Comparison of ENCODE assay signal across 17 cellular contexts in genomic region chr4:169384741-169385140, GRCh38.
A peak's percentile ranks its signal among the peaks of the same experiment; 100 is the strongest.
DNase-seq lines count a peak whose midpoint lies in the region; ATAC-seq and TF ChIP-seq lines count a peak whose summit lies in the region.
"Had no signal": no experiment of that assay in that cellular context is flagged by ENCODE, and none has a peak within 500 bp of the region (broad histone marks: within the 10 kb centered on the region; RNA-seq: fewer than 3 reads in every experiment).

No MANE protein-coding gene starts in this region.

- WGBS in SK-N-SH (ENCODE audit: low lambda C conversion rate), result 84% methylated on average over 3 of the region's 3 CpGs
- whole genome bisulfite sequencing in upper lobe of left lung, 2 donors, result 89 to 94% methylated on average over 3 of the region's 3 CpGs

- CTCF ChIA-PET in SK-N-SH (lab: Yijun Ruan, JAX), result no interaction called here

- H3F3A ChIP-seq in SK-N-SH (replicated peaks; ENCODE audit: insufficient read depth), result peaks cover 16% of the 10 kb centered on the region

- H3K4me3 ChIP-seq in SK-N-SH (ENCODE audit: low read depth in 2 of 2, low read length in 1 of 2) (no peak overlapping the region), RWPE2 (ENCODE audit: severe bottlenecking) (no peak overlapping the region), fibroblast of lung (replicated peaks in 1 of 4; ENCODE audit: control extremely low read depth in 1 of 4, insufficient read depth in 1 of 4, low read depth in 3 of 4, low read length in 4 of 4) (no peak overlapping the region), osteoblast (ENCODE audit: insufficient read depth, low read length) (no peak overlapping the region), upper lobe of left lung (no peak overlapping the region)
- H3K4me3 ChIP-seq: A549, BLaER1 had no signal

- ATAC-seq in SK-N-SH treated with all-trans-retinoic acid at 6 μM for 48 hours, result no peak
- no peak for ATAC-seq in RWPE2 (ENCODE audit: low read depth)
- ATAC-seq in upper lobe of left lung (ENCODE audit: low FRiP score in 2 of 2), result no peak
- no peak for ATAC-seq in GM19023 (IDR thresholded peaks at IDR 0.05; ENCODE audit: unreplicated experiment)
- ATAC-seq: A549, HepG2 had no signal

- H3K27me3 ChIP-seq in SK-N-SH (ENCODE audit: insufficient read depth) (no peaks in the 10 kb centered on the region), RWPE2 (ENCODE audit: insufficient read depth, poor library complexity, severe bottlenecking) (no peaks in the 10 kb centered on the region), fibroblast of lung (ENCODE audit: control insufficient read depth, insufficient read depth, low read length) (no peaks in the 10 kb centered on the region), osteoblast (ENCODE audit: insufficient read depth, low read length) (no peaks in the 10 kb centered on the region), upper lobe of left lung (no peaks in the 10 kb centered on the region)
- H3K27me3 ChIP-seq: BLaER1 had no signal

- no peak for TF ChIP-seq CTCF in SK-N-SH (IDR thresholded peaks at IDR 0.05)
- TF ChIP-seq CTCF in RWPE2 (IDR thresholded peaks at IDR 0.05; ENCODE audit: poor library complexity, severe bottlenecking), result no peak
- TF ChIP-seq CTCF in fibroblast of lung (conservative IDR thresholded peaks at IDR 0.05 in 1 of 2, IDR thresholded peaks at IDR 0.05 in 1 of 2; ENCODE audit: low read depth in 1 of 2, low read length in 2 of 2), result no peak
- no peak for TF ChIP-seq CTCF in osteoblast (IDR thresholded peaks at IDR 0.05; ENCODE audit: extremely low read depth, low read depth, low read length)
- TF ChIP-seq CTCF in upper lobe of left lung (IDR thresholded peaks at IDR 0.05), result no peak

- peak overlapping the region in 1 of 2 experiments; percentile 76; a peak in 2 of 4 replicates for H3K27ac ChIP-seq in SK-N-SH (ENCODE audit: low read depth in 2 of 2, low read length in 1 of 2)
- peak overlapping the region; percentile 43 for H3K27ac ChIP-seq in RWPE2 (ENCODE audit: poor library complexity, severe bottlenecking)
- H3K27ac ChIP-seq in fibroblast of lung (ENCODE audit: insufficient read depth, low read length), result peak overlapping the region; percentile 26
- peak overlapping the region; percentile 77 for H3K27ac ChIP-seq in osteoblast (ENCODE audit: low read depth, low read length)
- no peak overlapping the region for H3K27ac ChIP-seq in upper lobe of left lung
- H3K27ac ChIP-seq: 22Rv1, BLaER1 had no signal

- no peaks in the 10 kb centered on the region for H3K79me2 ChIP-seq in SK-N-SH (ENCODE audit: insufficient read depth)
- no peaks in the 10 kb centered on the region for H3K79me2 ChIP-seq in fibroblast of lung (ENCODE audit: control insufficient read depth, insufficient read depth, low read length)
- H3K79me2 ChIP-seq in osteoblast (ENCODE audit: insufficient read depth, low read length), result no peaks in the 10 kb centered on the region

- TF ChIP-seq POLR2A in upper lobe of left lung (IDR thresholded peaks at IDR 0.05), result no peak

- no peak for TF ChIP-seq RAD21 in SK-N-SH (IDR thresholded peaks at IDR 0.05; ENCODE audit: low read length)

- H4K20me1 ChIP-seq in SK-N-SH (ENCODE audit: insufficient read depth) (no peaks in the 10 kb centered on the region), fibroblast of lung (ENCODE audit: control insufficient read depth, extremely low read depth, insufficient read depth, low read length) (no peaks in the 10 kb centered on the region), osteoblast (ENCODE audit: insufficient read depth, low read length) (no peaks in the 10 kb centered on the region)
- H4K20me1 ChIP-seq: BLaER1 had no signal

- H3K4me1 ChIP-seq in SK-N-SH (ENCODE audit: control insufficient read depth in 1 of 2, insufficient read depth in 2 of 2, low read depth in 1 of 2, low read length in 1 of 2), result 0 out of 4 replicates have a peak, but pooled peaks cover 0 to 5% of the 10 kb centered on the region in 2 experiments
- peaks cover 12% of the 10 kb centered on the region for H3K4me1 ChIP-seq in RWPE2 (ENCODE audit: insufficient read depth, poor library complexity, severe bottlenecking)
- peaks cover 12% of the 10 kb centered on the region for H3K4me1 ChIP-seq in fibroblast of lung (ENCODE audit: control insufficient read depth, extremely low read depth, insufficient read depth, low read length)
- peaks cover 14% of the 10 kb centered on the region for H3K4me1 ChIP-seq in osteoblast (ENCODE audit: insufficient read depth, low read length)
- H3K4me1 ChIP-seq in upper lobe of left lung, result no peaks in the 10 kb centered on the region
- H3K4me1 ChIP-seq: BLaER1 had no signal

- H2AFZ ChIP-seq in SK-N-SH (ENCODE audit: low read depth), result no peak overlapping the region
- H2AFZ ChIP-seq in fibroblast of lung (ENCODE audit: low read length), result no peak overlapping the region
- no peak overlapping the region for H2AFZ ChIP-seq in osteoblast (ENCODE audit: low read length)

- H3K9me2 ChIP-seq in SK-N-SH, result no peaks in the 10 kb centered on the region

- H3K36me3 ChIP-seq in SK-N-SH (replicated peaks in 1 of 2; ENCODE audit: control insufficient read depth in 1 of 2, insufficient read depth in 2 of 2, low read length in 1 of 2) (no peaks in the 10 kb centered on the region), RWPE2 (ENCODE audit: low read depth) (no peaks in the 10 kb centered on the region), fibroblast of lung (ENCODE audit: control insufficient read depth, insufficient read depth, low read length) (no peaks in the 10 kb centered on the region), osteoblast (ENCODE audit: insufficient read depth, low read length) (no peaks in the 10 kb centered on the region), upper lobe of left lung (no peaks in the 10 kb centered on the region)
- H3K36me3 ChIP-seq: BLaER1 had no signal

- no peak for TF ChIP-seq EP300 in SK-N-SH (IDR thresholded peaks at IDR 0.05; ENCODE audit: borderline replicate concordance in 1 of 2, low read depth in 1 of 2, low read length in 1 of 2)
- TF ChIP-seq EP300 in upper lobe of left lung (IDR thresholded peaks at IDR 0.05), result no peak

- no peak overlapping the region for H3K4me2 ChIP-seq in SK-N-SH
- H3K4me2 ChIP-seq in fibroblast of lung (ENCODE audit: extremely low read depth, insufficient read depth, low read length), result no peak overlapping the region
- no peak overlapping the region for H3K4me2 ChIP-seq in osteoblast (ENCODE audit: insufficient read depth, low read length)
- H3K4me2 ChIP-seq: BLaER1 had no signal

- H3K9ac ChIP-seq in SK-N-SH (no peak overlapping the region), fibroblast of lung (ENCODE audit: insufficient read depth, low read length) (no peak overlapping the region)
- H3K9ac ChIP-seq: BLaER1 had no signal

- DNase-seq in SK-N-SH, result no peak
- DNase-seq in RWPE2 (ENCODE audit: low spot score), result no peak
- peak in 1 of 2 donors; percentile 36 for DNase-seq in fibroblast of lung (ENCODE audit: low read depth in 2 of 2)
- DNase-seq in osteoblast (ENCODE audit: insufficient read length, low spot score, missing footprints), result no peak
- no peak for DNase-seq in upper lobe of left lung
- DNase-seq in ecto neural progenitor cell (ENCODE audit: low spot score), result no peak
- DNase-seq: CD4-positive, alpha-beta memory T cell; DMS153; DMS79; GF-D8; H9 had no signal

- POLR2A ChIA-PET in SK-N-SH (lab: Yijun Ruan, JAX), result no interaction called here

- H3K9me3 ChIP-seq in SK-N-SH (no peaks in the 10 kb centered on the region; the same call in 1 of the 2 replicates), RWPE2 (ENCODE audit: severe bottlenecking) (no peaks in the 10 kb centered on the region), fibroblast of lung (ENCODE audit: control insufficient read depth, insufficient read depth, low read depth, low read length) (no peaks in the 10 kb centered on the region), osteoblast (ENCODE audit: low read depth, low read length) (peaks cover 4% of the 10 kb centered on the region), upper lobe of left lung (peaks cover 0 to 11% (median 0%) of the 10 kb centered on the region in 4 donors)
- H3K9me3 ChIP-seq: A549, BLaER1 had no signal

TF ChIP-seq in SK-N-SH treated with all-trans-retinoic acid at 6 μM for 48 hours, 23 proteins besides CTCF, POLR2A, EP300 and RAD21:
- TF ChIP-seq ZNF8 (CRISPR knock-in tag; IDR thresholded peaks at IDR 0.05), result peak; percentile 87
- no peak for TF ChIP-seq SNAI2 (CRISPR knock-in tag; IDR thresholded peaks at IDR 0.05)

TF ChIP-seq in SK-N-SH, 30 proteins besides CTCF, POLR2A, EP300 and RAD21 (continues in another document):
- TF ChIP-seq ZBTB33 (IDR thresholded peaks at IDR 0.05; ENCODE audit: borderline replicate concordance, low read depth) (no peak), FOSL2 (IDR thresholded peaks at IDR 0.05; ENCODE audit: borderline replicate concordance, low read depth) (no peak), POLR2AphosphoS5 (IDR thresholded peaks at IDR 0.05; ENCODE audit: low read depth, low read length) (no peak), RFX5 (IDR thresholded peaks at IDR 0.05; ENCODE audit: low read length) (no peak), JUND (IDR thresholded peaks at IDR 0.05) (no peak), USF1 (IDR thresholded peaks at IDR 0.05; ENCODE audit: borderline replicate concordance, low read depth) (no peak)

Comparison
In these comparisons a context has a peak if more than half of its experiments do, and no peak if none do; other contexts are left out.
1. H3K27ac ChIP-seq: peak in RWPE2 (single experiment), fibroblast of lung (single experiment) and osteoblast (single experiment); none in upper lobe of left lung (0 of 4).